ENCODE assay signal across 9 cellular contexts in genomic region chr9:71819115-71819739, GRCh38. TPM values are rescaled to one million over a fixed set of nuclear protein-coding genes. Genes with fewer than 3 reads are reported as not detected.
A peak's percentile ranks its signal among the peaks of the same experiment; 100 is the strongest.
DNase-seq lines count a peak whose midpoint lies in the region; TF ChIP-seq lines count a peak whose summit lies in the region.
"Had no signal": no experiment of that assay in that cellular context is flagged by ENCODE, and none has a peak within 500 bp of the region (broad histone marks: within the 10 kb centered on the region; RNA-seq: fewer than 3 reads in every experiment).

No MANE protein-coding gene starts in this region.

- no peak overlapping the region for H3K4me2 ChIP-seq in Karpas-422 (ENCODE audit: low read depth, low read length, poor library complexity, severe bottlenecking)
- H3K4me2 ChIP-seq: BLaER1 had no signal

- H3K27ac ChIP-seq in Karpas-422 (ENCODE audit: low read length) (no peak overlapping the region), prostate gland (no peak overlapping the region)
- H3K27ac ChIP-seq: BLaER1 had no signal

- H3K9me3 ChIP-seq in Karpas-422 (ENCODE audit: low read length) (no peaks in the 10 kb centered on the region), prostate gland (no peaks in the 10 kb centered on the region)
- H3K9me3 ChIP-seq: BLaER1 had no signal

- H2AFZ ChIP-seq in Karpas-422 (ENCODE audit: low read length) = no peak overlapping the region

- H3K36me3 ChIP-seq in Karpas-422 (ENCODE audit: insufficient read depth, low read length) (no peaks in the 10 kb centered on the region), prostate gland (no peaks in the 10 kb centered on the region)
- H3K36me3 ChIP-seq: BLaER1 had no signal

- peak; percentile 16 for DNase-seq in DMS153 treated with DMSO at 0.1 percent for 48 hours (lab: John Stamatoyannopoulos, UW; ENCODE audit: unreplicated experiment)
- DNase-seq in DMS153 (lab: John Stamatoyannopoulos, UW) = no peak
- DNase-seq in Karpas-422 = peak; percentile 65
- DNase-seq in activated CD4-positive, alpha-beta T cell treated with anti-CD3 and anti-CD28 coated beads, Interleukin-2, amount 10 ng/mL, durations not matched to agents 24 days and 14 days = peak; percentile 77
- DNase-seq in fibroblast of mammary gland (ENCODE audit: low read depth) = peak; percentile 46
- DNase-seq in prostate gland (ENCODE audit: low spot score) = peak; percentile 39
- DNase-seq in iPS-NIHi7 (ENCODE audit: extremely low spot score) = no peak
- no peak for DNase-seq in HuH-7 (ENCODE audit: low spot score)

- WGBS in prostate gland = 85% methylated on average over 8 of the region's 8 CpGs

- no peaks in the 10 kb centered on the region for H3K9me2 ChIP-seq in Karpas-422 (replicated peaks; ENCODE audit: insufficient read depth, low read length)

- no peak overlapping the region for H3K27ac Mint-ChIP-seq in activated CD4-positive, alpha-beta T cell treated with anti-CD3 and anti-CD28 coated beads, Interleukin-2, amount 10 ng/mL, durations not matched to agents 24 days and 14 days

- H3K36me3 Mint-ChIP-seq in activated CD4-positive, alpha-beta T cell treated with anti-CD3 and anti-CD28 coated beads, Interleukin-2, amount 10 ng/mL, durations not matched to agents 24 days and 14 days (ENCODE audit: low read depth) = no peaks in the 10 kb centered on the region

- no peaks in the 10 kb centered on the region for H3K79me2 ChIP-seq in Karpas-422 (ENCODE audit: low read length)

- no peak for TF ChIP-seq POLR2A in prostate gland (IDR thresholded peaks at IDR 0.05)

- H3K4me1 Mint-ChIP-seq in activated CD4-positive, alpha-beta T cell treated with anti-CD3 and anti-CD28 coated beads, Interleukin-2, amount 10 ng/mL, durations not matched to agents 24 days and 14 days = peaks cover 12% of the 10 kb centered on the region

- no peak overlapping the region for H3K4me3 Mint-ChIP-seq in activated CD4-positive, alpha-beta T cell treated with anti-CD3 and anti-CD28 coated beads, Interleukin-2, amount 10 ng/mL, durations not matched to agents 24 days and 14 days

- peaks cover 2% of the 10 kb centered on the region for H3K27me3 Mint-ChIP-seq in activated CD4-positive, alpha-beta T cell treated with anti-CD3 and anti-CD28 coated beads, Interleukin-2, amount 10 ng/mL, durations not matched to agents 24 days and 14 days

- H3K9ac ChIP-seq in Karpas-422 (ENCODE audit: low read length) = no peak overlapping the region
- H3K9ac ChIP-seq: BLaER1 had no signal

- intact Hi-C loops in activated CD4-positive, alpha-beta T cell treated with anti-CD3 and anti-CD28 coated beads, Interleukin-2, amount 10 ng/mL, durations not matched to agents 24 days and 14 days (cut with micrococcal nuclease) = loop anchor here (1.0 to 5.0 kb wide), 2 partner anchors 37 to 215 kb away; no protein-coding TSS in a partner anchor
- intact Hi-C loops in prostate gland (cut with DNase I) = no loop called here

- H3K4me3 ChIP-seq in Karpas-422 (ENCODE audit: low read length) = no peak overlapping the region
- no peak overlapping the region for H3K4me3 ChIP-seq in fibroblast of mammary gland (ENCODE audit: control insufficient read depth, low read depth, low read length)
- H3K4me3 ChIP-seq in prostate gland = no peak overlapping the region
- H3K4me3 ChIP-seq: BLaER1 had no signal

- H3K4me1 ChIP-seq in Karpas-422 (ENCODE audit: low read length) = no peaks in the 10 kb centered on the region
- H3K4me1 ChIP-seq in prostate gland (replicated peaks) = no peaks in the 10 kb centered on the region

- H3K27me3 ChIP-seq in Karpas-422 (ENCODE audit: low read length) (no peaks in the 10 kb centered on the region), prostate gland (replicated peaks; ENCODE audit: insufficient read depth) (no peaks in the 10 kb centered on the region)
- H3K27me3 ChIP-seq: BLaER1 had no signal

- no peaks in the 10 kb centered on the region for H3K9me3 Mint-ChIP-seq in activated CD4-positive, alpha-beta T cell treated with anti-CD3 and anti-CD28 coated beads, Interleukin-2, amount 10 ng/mL, durations not matched to agents 24 days and 14 days

- TF ChIP-seq CTCF in fibroblast of mammary gland (conservative IDR thresholded peaks at IDR 0.05; ENCODE audit: control insufficient read depth, insufficient read depth, low read depth, low read length) (peak; percentile 71), prostate gland (IDR thresholded peaks at IDR 0.05) (peak; percentile 61 to 82 (median 66))

- H4K20me1 ChIP-seq in Karpas-422 (ENCODE audit: insufficient read depth, low read depth, low read length) = no peaks in the 10 kb centered on the region
- H4K20me1 ChIP-seq: BLaER1 had no signal

RNA-seq across cellular contexts. Expression of gene CEMIP2, which starts 50.9 kb away (rescaled TPM):
- 0.07 and 0.61 TPM in 2 replicates for total RNA-seq in Karpas-422 (2014; rRNA removed; shearing (Covaris generic); ENCODE audit: low replicate concordance)
- total RNA-seq in activated CD4-positive, alpha-beta T cell treated with anti-CD3 and anti-CD28 coated beads, Interleukin-2, amount 10 ng/mL, durations not matched to agents 24 days and 14 days = 47.7 and 55.1 TPM in 2 replicates
- 10 to 100 TPM; 20.4 to 86.5 TPM for total RNA-seq in prostate gland

Comparison
In these comparisons a context has a peak if more than half of its experiments do, and no peak if none do; other contexts are left out.
1. DNase-seq: peak in DMS153 treated with DMSO at 0.1 percent for 48 hours (single experiment), Karpas-422 (single experiment), activated CD4-positive, alpha-beta T cell treated with anti-CD3 and anti-CD28 coated beads, Interleukin-2, amount 10 ng/mL, durations not matched to agents 24 days and 14 days (single experiment), fibroblast of mammary gland (single experiment) and prostate gland (single experiment); none in DMS153 (single experiment), iPS-NIHi7 (single experiment) and HuH-7 (single experiment).
2. RNA of gene CEMIP2, which starts 50.9 kb away (total RNA-seq): 20.4 to 86.5 TPM in prostate gland and 47.7 to 55.1 TPM in activated CD4-positive, alpha-beta T cell treated with anti-CD3 and anti-CD28 coated beads, Interleukin-2, amount 10 ng/mL, durations not matched to agents 24 days and 14 days; 0.07 to 0.61 TPM in Karpas-422; every median in the first group is over 10 times any median in the second.